8 cellular contexts compared by ENCODE assay signal in genomic region chr5:122999947-123000563, GRCh38. TPM values are rescaled to one million over a fixed set of nuclear protein-coding genes. Genes with fewer than 3 reads are reported as not detected.
DNase-seq lines count a peak whose midpoint lies in the region; ATAC-seq and TF ChIP-seq lines count a peak whose summit lies in the region.

No MANE protein-coding gene starts in this region.

- H3K4me1 Mint-ChIP-seq in natural killer cell: no peaks in the 10 kb centered on the region
- peaks cover 2 to 7% of the 10 kb centered on the region in 2 donors for H3K4me1 Mint-ChIP-seq in natural killer cell treated with Interleukin-12 subunit alpha and Interleukin-12 subunit beta and Interleukin-15 and Interleukin-18, amount 100 ng/mL, for 72 hours (ENCODE audit: low read depth in 2 of 2)
- no peaks in the 10 kb centered on the region for H3K4me1 Mint-ChIP-seq in activated naive CD4-positive, alpha-beta T cell treated with anti-CD3 and anti-CD28 coated beads, Interleukin-2, amount 10 ng/mL, durations not matched to agents 7 days and 5 days

- TF ChIP-seq CTCF in natural killer cell (IDR thresholded peaks at IDR 0.05): peak; percentile 35
- TF ChIP-seq CTCF in LNCAP (IDR thresholded peaks at IDR 0.05): peak; percentile 78

- DNase-seq in natural killer cell: no peak
- no peak for DNase-seq in natural killer cell treated with Interleukin-12 subunit alpha and Interleukin-12 subunit beta and Interleukin-15 and Interleukin-18, amount 100 ng/mL, for 72 hours (ENCODE audit: low spot score)
- DNase-seq in H4 (ENCODE audit: low spot score): peak; percentile 12
- DNase-seq in activated naive CD4-positive, alpha-beta T cell treated with anti-CD3 and anti-CD28 coated beads, Interleukin-2, amount 10 ng/mL, durations not matched to agents 7 days and 5 days: peak; percentile 53
- DNase-seq in iris pigment epithelial cell (ENCODE audit: low read depth): peak; percentile 13
- DNase-seq in NCI-H1092 (lab: John Stamatoyannopoulos, UW): no peak
- no peak for DNase-seq in NCI-H1694 treated with DMSO at 0.1 percent for 48 hours (lab: John Stamatoyannopoulos, UW)

- intact Hi-C loops in natural killer cell (cut with micrococcal nuclease): no loop called here

- no peaks in the 10 kb centered on the region for H3K9me3 Mint-ChIP-seq in natural killer cell
- no peaks in the 10 kb centered on the region for H3K9me3 Mint-ChIP-seq in natural killer cell treated with Interleukin-12 subunit alpha and Interleukin-12 subunit beta and Interleukin-15 and Interleukin-18, amount 100 ng/mL, for 72 hours
- H3K9me3 Mint-ChIP-seq in activated naive CD4-positive, alpha-beta T cell treated with anti-CD3 and anti-CD28 coated beads, Interleukin-2, amount 10 ng/mL, durations not matched to agents 7 days and 5 days: no peaks in the 10 kb centered on the region

- no peaks in the 10 kb centered on the region for H3K36me3 Mint-ChIP-seq in natural killer cell
- H3K36me3 Mint-ChIP-seq in natural killer cell treated with Interleukin-12 subunit alpha and Interleukin-12 subunit beta and Interleukin-15 and Interleukin-18, amount 100 ng/mL, for 72 hours: no peaks in the 10 kb centered on the region
- H3K36me3 Mint-ChIP-seq in activated naive CD4-positive, alpha-beta T cell treated with anti-CD3 and anti-CD28 coated beads, Interleukin-2, amount 10 ng/mL, durations not matched to agents 7 days and 5 days: no peaks in the 10 kb centered on the region

- ATAC-seq in natural killer cell: peak in 1 of 3 donors; percentile 62
- no peak for ATAC-seq in natural killer cell treated with Interleukin-12 subunit alpha and Interleukin-12 subunit beta and Interleukin-15 and Interleukin-18, amount 100 ng/mL, for 72 hours

- no peak overlapping the region for H3K27ac Mint-ChIP-seq in natural killer cell
- H3K27ac Mint-ChIP-seq in natural killer cell treated with Interleukin-12 subunit alpha and Interleukin-12 subunit beta and Interleukin-15 and Interleukin-18, amount 100 ng/mL, for 72 hours: no peak overlapping the region
- no peak overlapping the region for H3K27ac Mint-ChIP-seq in activated naive CD4-positive, alpha-beta T cell treated with anti-CD3 and anti-CD28 coated beads, Interleukin-2, amount 10 ng/mL, durations not matched to agents 7 days and 5 days

- H3K4me3 Mint-ChIP-seq in natural killer cell: no peak overlapping the region
- H3K4me3 Mint-ChIP-seq in natural killer cell treated with Interleukin-12 subunit alpha and Interleukin-12 subunit beta and Interleukin-15 and Interleukin-18, amount 100 ng/mL, for 72 hours: no peak overlapping the region
- no peak overlapping the region for H3K4me3 Mint-ChIP-seq in activated naive CD4-positive, alpha-beta T cell treated with anti-CD3 and anti-CD28 coated beads, Interleukin-2, amount 10 ng/mL, durations not matched to agents 7 days and 5 days

- CTCF ChIA-PET in activated naive CD4-positive, alpha-beta T cell treated with anti-CD3 and anti-CD28 coated beads, Interleukin-2, amount 10 ng/mL, durations not matched to agents 7 days and 5 days (lab: Charles Lee): no interaction called here

- H3K27me3 Mint-ChIP-seq in natural killer cell (ENCODE audit: low read depth in 2 of 2): no peaks in the 10 kb centered on the region
- H3K27me3 Mint-ChIP-seq in natural killer cell treated with Interleukin-12 subunit alpha and Interleukin-12 subunit beta and Interleukin-15 and Interleukin-18, amount 100 ng/mL, for 72 hours: no peaks in the 10 kb centered on the region
- H3K27me3 Mint-ChIP-seq in activated naive CD4-positive, alpha-beta T cell treated with anti-CD3 and anti-CD28 coated beads, Interleukin-2, amount 10 ng/mL, durations not matched to agents 7 days and 5 days: no peaks in the 10 kb centered on the region

RNA-seq across cellular contexts. Expression of gene PPIC, which starts 36.5 kb away (rescaled TPM):
- not detected for total RNA-seq in natural killer cell
- not detected for total RNA-seq in natural killer cell treated with Interleukin-12 subunit alpha and Interleukin-12 subunit beta and Interleukin-15 and Interleukin-18, amount 100 ng/mL, for 72 hours
- 78.4 and 84.2 TPM in 2 replicates for total RNA-seq in H4 (2014; rRNA removed; shearing (Covaris generic))

Comparison
In these comparisons a context has a peak if more than half of its experiments do, and no peak if none do; other contexts are left out.
1. DNase-seq: peak in H4 (single experiment), activated naive CD4-positive, alpha-beta T cell treated with anti-CD3 and anti-CD28 coated beads, Interleukin-2, amount 10 ng/mL, durations not matched to agents 7 days and 5 days (single experiment) and iris pigment epithelial cell (single experiment); none in natural killer cell (single experiment), natural killer cell treated with Interleukin-12 subunit alpha and Interleukin-12 subunit beta and Interleukin-15 and Interleukin-18, amount 100 ng/mL, for 72 hours (single experiment), NCI-H1092 (single experiment) and NCI-H1694 treated with DMSO at 0.1 percent for 48 hours (single experiment).
2. RNA of gene PPIC, which starts 36.5 kb away (total RNA-seq): 78.4 to 84.2 TPM in H4; not detected in natural killer cell and not detected in natural killer cell treated with Interleukin-12 subunit alpha and Interleukin-12 subunit beta and Interleukin-15 and Interleukin-18, amount 100 ng/mL, for 72 hours; every median in the first group is over 10 times any median in the second.